Comparison of ENCODE assay signal across 18 cellular contexts in the genomic region with DNA sequence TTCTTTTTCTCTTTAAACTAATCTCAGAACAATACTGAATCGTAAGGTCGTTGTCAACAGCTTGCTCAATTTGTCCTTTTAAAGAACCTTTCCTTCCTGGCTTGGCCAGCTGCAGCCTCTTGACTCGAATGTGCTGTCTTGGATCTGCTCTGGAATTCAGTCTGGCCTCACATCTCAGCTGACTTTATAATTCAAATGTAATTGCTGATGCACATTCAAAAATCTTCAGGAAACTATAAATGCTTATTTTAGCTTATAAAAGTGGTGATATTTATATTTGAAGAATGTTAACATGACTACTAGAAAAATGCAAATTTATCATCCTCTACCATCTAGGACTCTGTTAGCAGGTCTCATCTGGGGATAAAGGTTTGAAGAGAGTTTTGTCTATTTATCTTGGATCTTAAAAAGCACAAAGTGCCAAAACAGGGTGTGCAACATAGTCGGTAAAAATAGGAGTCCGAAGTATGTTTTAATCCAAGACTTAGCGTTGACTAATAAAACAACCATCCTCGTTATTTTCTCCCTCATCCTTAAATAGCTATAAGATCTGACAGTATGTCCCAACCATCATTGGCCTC.
DNase-seq lines count a peak whose midpoint lies in the region; ATAC-seq and TF ChIP-seq lines count a peak whose summit lies in the region.
"Had no signal": no experiment of that assay in that cellular context is flagged by ENCODE, and none has a peak within 500 bp of the region (broad histone marks: within the 10 kb centered on the region; RNA-seq: fewer than 3 reads in every experiment).

No MANE protein-coding gene starts in this region.

- TF ChIP-seq CTCF in coronary artery (IDR thresholded peaks at IDR 0.05) (no peak), stomach (IDR thresholded peaks at IDR 0.05) (no peak), GM10248 (IDR thresholded peaks at IDR 0.05; ENCODE audit: control extremely low read depth, extremely low read depth, low read depth, missing control alignments) (no peak)

- no peak for TF ChIP-seq POLR2A in stomach (IDR thresholded peaks at IDR 0.05)

- peaks cover 0 to 30% (median 6%) of the 10 kb centered on the region in 4 donors for H3K4me1 ChIP-seq in stomach

- peak; percentile 76 for DNase-seq in EL
- DNase-seq in coronary artery (ENCODE audit: low spot score), result peak; percentile 77
- DNase-seq in iris pigment epithelial cell (ENCODE audit: low read depth), result peak; percentile 59
- DNase-seq in stomach, result no peak
- DNase-seq in SK-N-DZ (ENCODE audit: low spot score), result no peak
- no peak for DNase-seq in GM10248 (ENCODE audit: extremely low spot score)
- DNase-seq in UCSD-AML1 (lab: John Stamatoyannopoulos, UW; ENCODE audit: unreplicated experiment), result no peak
- DNase-seq: activated CD4-positive, CD25-positive, alpha-beta regulatory T cell; activated CD8-positive, alpha-beta memory T cell treated with anti-CD3 and anti-CD28 coated beads, Interleukin-2, amount 50 U/mL, for 48 hours; DMS153; hippocampal formation; NCI-H2081; NCI-H69; retina; stimulated activated CD4-positive, alpha-beta T cell treated with anti-CD3 and anti-CD28 coated beads, Interleukin-4, amount 100 ng/mL, for 4 hours had no signal

- POLR2A ChIA-PET in GM10248 (lab: Yijun Ruan, JAX), result no interaction called here

- H3K9me3 ChIP-seq in stomach, result no peaks in the 10 kb centered on the region

- peak overlapping the region; percentile 78 to 89 for H3K27ac ChIP-seq in coronary artery
- H3K27ac ChIP-seq in stomach, result peak overlapping the region in 4 of 5 donors; percentile 15 to 71 (median 52)

- no peak for ATAC-seq in GM21447 (IDR thresholded peaks at IDR 0.05; ENCODE audit: unreplicated experiment)
- ATAC-seq: activated naive CD4-positive, alpha-beta T cell treated with anti-CD3 and anti-CD28 coated beads, Interleukin-2, amount 50 U/mL, for 72 hours; natural killer cell treated with Interleukin-12 subunit alpha and Interleukin-12 subunit beta and Interleukin-15 and Interleukin-18, amount 100 ng/mL, for 72 hours had no signal

- no peaks in the 10 kb centered on the region for H3K36me3 ChIP-seq in stomach

- intact Hi-C loops in stomach (cut with DNase I; ENCODE audit: low total_unique reads), result no loop called here

- CTCF ChIA-PET in GM10248 (lab: Yijun Ruan, JAX), result interaction anchor here (1.2 to 1.6 kb wide), 3 partner anchors 12 to 23 kb away, joined by 3 to 4 read pairs (median 3); no protein-coding TSS in a partner anchor

- H3K4me3 ChIP-seq in coronary artery (no peak overlapping the region), stomach (no peak overlapping the region)

- H3K27me3 ChIP-seq in stomach, result no peaks in the 10 kb centered on the region

- TF ChIP-seq EP300 in stomach (IDR thresholded peaks at IDR 0.05), result no peak

- 45 to 67% (median 51%) methylated on average over 7 of the region's 7 CpGs for WGBS in stomach, 5 donors

Comparison
In these comparisons a context has a peak if more than half of its experiments do, and no peak if none do; other contexts are left out.
1. DNase-seq: peak in EL (single experiment), coronary artery (single experiment) and iris pigment epithelial cell (single experiment); none in stomach (single experiment), SK-N-DZ (single experiment), GM10248 (single experiment) and UCSD-AML1 (single experiment).